In the genomic region with DNA sequence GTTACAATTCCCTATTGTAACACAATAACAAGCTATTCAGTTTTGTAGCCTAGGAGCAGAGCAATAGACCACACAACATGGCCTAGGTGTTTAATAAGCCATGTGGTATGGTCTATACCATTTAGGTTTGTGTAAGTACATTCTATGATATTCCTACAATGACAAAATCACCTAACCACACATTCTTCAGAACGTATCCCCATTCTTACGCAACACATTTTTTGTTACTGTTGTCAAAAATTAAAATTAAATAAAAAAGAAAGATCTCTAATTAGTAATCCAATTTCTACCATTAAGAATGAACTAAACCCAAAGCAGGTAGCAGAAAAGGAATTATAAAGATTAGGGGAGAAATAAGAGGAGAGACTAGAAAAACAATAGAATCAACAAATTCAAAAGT, we compare ENCODE assay signal across 1 cellular context.
TF ChIP-seq lines count a peak whose summit lies in the region.

No MANE protein-coding gene starts in this region.

TF ChIP-seq in IMR-90, 13 proteins besides CTCF, POLR2A, EP300 and RAD21:
- TF ChIP-seq CEBPB (IDR thresholded peaks at IDR 0.05; ENCODE audit: low read depth, low read length) (peak; percentile 88), MXI1 (IDR thresholded peaks at IDR 0.05; ENCODE audit: borderline replicate concordance, low read depth, low read length) (no peak)
TF ChIP-seq in IMR-90: peak in this region for 1.
